ENCODE assay signal across 16 cellular contexts in genomic region chr12:9706081-9706685, GRCh38. TPM values are rescaled to one million over a fixed set of nuclear protein-coding genes. Genes with fewer than 3 reads are reported as not detected.
DNase-seq lines count a peak whose midpoint lies in the region; ATAC-seq, FAIRE-seq and TF ChIP-seq lines count a peak whose summit lies in the region.
"Had no signal": no experiment of that assay in that cellular context is flagged by ENCODE, and none has a peak within 500 bp of the region (broad histone marks: within the 10 kb centered on the region; RNA-seq: fewer than 3 reads in every experiment).

No MANE protein-coding gene starts in this region.

- no peak for DNase-seq in activated CD8-positive, alpha-beta T cell treated with anti-CD3 and anti-CD28 coated beads for 36 hours
- DNase-seq in activated CD8-positive, alpha-beta T cell treated with anti-CD3 and anti-CD28 coated beads, Interleukin-2, amount 10 ng/mL, durations not matched to agents 7 days and 5 days: no peak
- peak; percentile 41 for DNase-seq in KBM-7
- DNase-seq in activated T-helper 2 cell treated with anti-CD3 and anti-CD28 coated beads, Interferon-gamma antibody, Interleukin-2, Interleukin-4, amounts not matched to agents 10 μg/mL and 5 μg/mL and 100 μg/mL, durations not matched to agents 14 hours and 24 hours and 36 hours (ENCODE audit: low spot score): no peak
- no peak for DNase-seq in natural killer cell
- no peak for DNase-seq in small intestine
- DNase-seq in HCEC 1CT: no peak
- DNase-seq in Right ventricle myocardium inferior (ENCODE audit: missing footprints): no peak
- DNase-seq: activated CD4-positive, alpha-beta T cell treated with anti-CD3 and anti-CD28 coated beads, Interleukin-2, amount 10 ng/mL, durations not matched to agents 7 days and 5 days; DMS153; erythroblast; heart right ventricle; MG63 had no signal

- intact Hi-C loops in activated CD8-positive, alpha-beta T cell treated with anti-CD3 and anti-CD28 coated beads for 36 hours (cut with micrococcal nuclease): no loop called here
- intact Hi-C loops in activated T-helper 2 cell treated with anti-CD3 and anti-CD28 coated beads, Interferon-gamma antibody, Interleukin-2, Interleukin-4, amounts not matched to agents 10 μg/mL and 5 μg/mL and 100 μg/mL, durations not matched to agents 14 hours and 24 hours and 36 hours (cut with micrococcal nuclease): loop anchor here (5.0 kb wide), 1 partner anchor 34 kb away; no protein-coding TSS in a partner anchor
- intact Hi-C loops in natural killer cell (cut with micrococcal nuclease) (no loop called here), Right ventricle myocardium inferior (cut with DNase I) (loop anchor here (10.0 kb wide), 1 partner anchor 371 kb away; no protein-coding TSS in a partner anchor)

- no peak for FAIRE-seq in small intestine (lab: Jason Lieb, UNC)

- in situ Hi-C loops in KBM-7 (cut with MboI; ENCODE audit: low pct_unique_long_range_greater_than_20kb, low sequenced_read_pairs): no loop called here

- POLR2A ChIA-PET in activated CD8-positive, alpha-beta T cell treated with anti-CD3 and anti-CD28 coated beads for 36 hours (lab: Charles Lee): interaction anchor here (0.6 to 2.8 kb wide), 6 partner anchors 9 to 58 kb away, joined by 3 to 10 read pairs (median 4); no protein-coding TSS in a partner anchor
- POLR2A ChIA-PET in activated CD8-positive, alpha-beta T cell treated with anti-CD3 and anti-CD28 coated beads, Interleukin-2, amount 10 ng/mL, durations not matched to agents 7 days and 5 days (lab: Charles Lee): interaction anchor here (0.7 to 0.9 kb wide), 3 partner anchors 11 to 52 kb away, joined by 3 read pairs; partner anchors contain the start of gene CLECL1

- no peaks in the 10 kb centered on the region for H3K4me1 ChIP-seq in small intestine (ENCODE audit: control insufficient read depth in 2 of 2, insufficient read depth in 1 of 2, low read depth in 1 of 2, low read length in 1 of 2)

- H3K9me3 ChIP-seq in small intestine (ENCODE audit: control insufficient read depth, low read depth): no peaks in the 10 kb centered on the region
- H3K9me3 ChIP-seq: MG63 had no signal

- H3K27me3 ChIP-seq in small intestine (ENCODE audit: control insufficient read depth in 2 of 2, insufficient read depth in 2 of 2, low read length in 2 of 2): no peaks in the 10 kb centered on the region
- H3K27me3 ChIP-seq: heart right ventricle, MG63, tibial nerve had no signal

- peak overlapping the region; percentile 55 for H3K27ac Mint-ChIP-seq in activated CD8-positive, alpha-beta T cell treated with anti-CD3 and anti-CD28 coated beads for 36 hours
- H3K27ac Mint-ChIP-seq in activated CD8-positive, alpha-beta T cell treated with anti-CD3 and anti-CD28 coated beads, Interleukin-2, amount 10 ng/mL, durations not matched to agents 7 days and 5 days: no peak overlapping the region
- H3K27ac Mint-ChIP-seq in activated T-helper 2 cell treated with anti-CD3 and anti-CD28 coated beads, Interferon-gamma antibody, Interleukin-2, Interleukin-4, amounts not matched to agents 10 μg/mL and 5 μg/mL and 100 μg/mL, durations not matched to agents 14 hours and 24 hours and 36 hours: peak overlapping the region; percentile 43
- H3K27ac Mint-ChIP-seq in natural killer cell: peak overlapping the region; percentile 54 to 64

- no peak overlapping the region for H3K27ac ChIP-seq in small intestine (ENCODE audit: low read depth in 1 of 2, low read length in 1 of 2)
- H3K27ac ChIP-seq: tibial nerve had no signal

- H3K36me3 Mint-ChIP-seq in activated CD8-positive, alpha-beta T cell treated with anti-CD3 and anti-CD28 coated beads for 36 hours (ENCODE audit: low read depth): peaks cover 33% of the 10 kb centered on the region
- H3K36me3 Mint-ChIP-seq in activated CD8-positive, alpha-beta T cell treated with anti-CD3 and anti-CD28 coated beads, Interleukin-2, amount 10 ng/mL, durations not matched to agents 7 days and 5 days (ENCODE audit: low read depth): peaks cover 37% of the 10 kb centered on the region
- H3K36me3 Mint-ChIP-seq in activated T-helper 2 cell treated with anti-CD3 and anti-CD28 coated beads, Interferon-gamma antibody, Interleukin-2, Interleukin-4, amounts not matched to agents 10 μg/mL and 5 μg/mL and 100 μg/mL, durations not matched to agents 14 hours and 24 hours and 36 hours (ENCODE audit: low read depth): peaks cover 60% of the 10 kb centered on the region
- H3K36me3 Mint-ChIP-seq in natural killer cell: peaks cover 6% of the 10 kb centered on the region

- CTCF ChIA-PET in activated CD8-positive, alpha-beta T cell treated with anti-CD3 and anti-CD28 coated beads for 36 hours (lab: Charles Lee): interaction anchor here (1.2 to 4.4 kb wide), 6 partner anchors 9 to 73 kb away, joined by 3 to 67 read pairs (median 12); partner anchors contain the start of gene CLEC2D
- CTCF ChIA-PET in activated CD8-positive, alpha-beta T cell treated with anti-CD3 and anti-CD28 coated beads, Interleukin-2, amount 10 ng/mL, durations not matched to agents 7 days and 5 days (lab: Charles Lee): interaction anchor here (0.9 to 7.8 kb wide), 9 partner anchors 9 to 72 kb away, joined by 3 to 91 read pairs (median 6); partner anchors contain the start of gene CLECL1

- no peaks in the 10 kb centered on the region for H3K36me3 ChIP-seq in small intestine (ENCODE audit: control insufficient read depth in 2 of 2, insufficient read depth in 2 of 2, low read length in 2 of 2)
- H3K36me3 ChIP-seq: heart right ventricle, MG63, tibial nerve had no signal

- peaks cover 60% of the 10 kb centered on the region for H3K4me1 Mint-ChIP-seq in activated CD8-positive, alpha-beta T cell treated with anti-CD3 and anti-CD28 coated beads for 36 hours (ENCODE audit: low read depth)
- H3K4me1 Mint-ChIP-seq in activated CD8-positive, alpha-beta T cell treated with anti-CD3 and anti-CD28 coated beads, Interleukin-2, amount 10 ng/mL, durations not matched to agents 7 days and 5 days (ENCODE audit: low read depth): peaks cover 66% of the 10 kb centered on the region
- H3K4me1 Mint-ChIP-seq in activated T-helper 2 cell treated with anti-CD3 and anti-CD28 coated beads, Interferon-gamma antibody, Interleukin-2, Interleukin-4, amounts not matched to agents 10 μg/mL and 5 μg/mL and 100 μg/mL, durations not matched to agents 14 hours and 24 hours and 36 hours (ENCODE audit: low read depth): peaks cover 54% of the 10 kb centered on the region
- H3K4me1 Mint-ChIP-seq in natural killer cell: peaks cover 43 to 61% of the 10 kb centered on the region in 2 donors

- no peak overlapping the region for H3K4me3 ChIP-seq in small intestine (ENCODE audit: low read depth in 1 of 2, low read length in 2 of 2)
- H3K4me3 ChIP-seq: heart right ventricle, MG63, tibial nerve had no signal

- no peak for TF ChIP-seq CTCF in activated CD8-positive, alpha-beta T cell treated with anti-CD3 and anti-CD28 coated beads for 36 hours (IDR thresholded peaks at IDR 0.05)
- no peak for TF ChIP-seq CTCF in natural killer cell (IDR thresholded peaks at IDR 0.05)

- no peaks in the 10 kb centered on the region for H3K27me3 Mint-ChIP-seq in activated CD8-positive, alpha-beta T cell treated with anti-CD3 and anti-CD28 coated beads for 36 hours
- H3K27me3 Mint-ChIP-seq in activated CD8-positive, alpha-beta T cell treated with anti-CD3 and anti-CD28 coated beads, Interleukin-2, amount 10 ng/mL, durations not matched to agents 7 days and 5 days (ENCODE audit: low read depth): no peaks in the 10 kb centered on the region
- H3K27me3 Mint-ChIP-seq in activated T-helper 2 cell treated with anti-CD3 and anti-CD28 coated beads, Interferon-gamma antibody, Interleukin-2, Interleukin-4, amounts not matched to agents 10 μg/mL and 5 μg/mL and 100 μg/mL, durations not matched to agents 14 hours and 24 hours and 36 hours (ENCODE audit: low read depth): no peaks in the 10 kb centered on the region
- H3K27me3 Mint-ChIP-seq in natural killer cell (ENCODE audit: low read depth in 2 of 2): no peaks in the 10 kb centered on the region
- H3K27me3 Mint-ChIP-seq: activated CD4-positive, alpha-beta T cell treated with anti-CD3 and anti-CD28 coated beads, Interleukin-2, amount 10 ng/mL, durations not matched to agents 7 days and 5 days had no signal

- no peak overlapping the region for H3K4me3 Mint-ChIP-seq in activated CD8-positive, alpha-beta T cell treated with anti-CD3 and anti-CD28 coated beads for 36 hours
- no peak overlapping the region for H3K4me3 Mint-ChIP-seq in activated CD8-positive, alpha-beta T cell treated with anti-CD3 and anti-CD28 coated beads, Interleukin-2, amount 10 ng/mL, durations not matched to agents 7 days and 5 days
- peak overlapping the region; percentile 19 for H3K4me3 Mint-ChIP-seq in activated T-helper 2 cell treated with anti-CD3 and anti-CD28 coated beads, Interferon-gamma antibody, Interleukin-2, Interleukin-4, amounts not matched to agents 10 μg/mL and 5 μg/mL and 100 μg/mL, durations not matched to agents 14 hours and 24 hours and 36 hours (ENCODE audit: low read depth)
- no peak overlapping the region for H3K4me3 Mint-ChIP-seq in natural killer cell
- H3K4me3 Mint-ChIP-seq: activated CD4-positive, alpha-beta T cell treated with anti-CD3 and anti-CD28 coated beads, Interleukin-2, amount 10 ng/mL, durations not matched to agents 7 days and 5 days had no signal

- no peak for ATAC-seq in activated CD8-positive, alpha-beta T cell treated with anti-CD3 and anti-CD28 coated beads for 36 hours
- ATAC-seq in activated CD8-positive, alpha-beta T cell treated with anti-CD3 and anti-CD28 coated beads, Interleukin-2, amount 10 ng/mL, durations not matched to agents 7 days and 5 days: no peak
- ATAC-seq in natural killer cell: no peak
- no peak for ATAC-seq in Right ventricle myocardium inferior
- ATAC-seq: heart right ventricle had no signal

- H3K9me3 Mint-ChIP-seq in activated CD8-positive, alpha-beta T cell treated with anti-CD3 and anti-CD28 coated beads for 36 hours: peaks cover 15% of the 10 kb centered on the region
- H3K9me3 Mint-ChIP-seq in activated CD8-positive, alpha-beta T cell treated with anti-CD3 and anti-CD28 coated beads, Interleukin-2, amount 10 ng/mL, durations not matched to agents 7 days and 5 days (ENCODE audit: insufficient read depth): peaks cover 10% of the 10 kb centered on the region
- peaks cover 20% of the 10 kb centered on the region for H3K9me3 Mint-ChIP-seq in activated T-helper 2 cell treated with anti-CD3 and anti-CD28 coated beads, Interferon-gamma antibody, Interleukin-2, Interleukin-4, amounts not matched to agents 10 μg/mL and 5 μg/mL and 100 μg/mL, durations not matched to agents 14 hours and 24 hours and 36 hours
- H3K9me3 Mint-ChIP-seq in natural killer cell: peaks cover 0 to 2% of the 10 kb centered on the region in 2 donors

RNA-seq across cellular contexts. Expression of gene CLECL1, which starts 26.7 kb away (rescaled TPM):
- 1 to 10 TPM; 6.0 to 8.5 TPM for total RNA-seq in activated CD8-positive, alpha-beta T cell treated with anti-CD3 and anti-CD28 coated beads for 36 hours
- total RNA-seq in activated CD8-positive, alpha-beta T cell treated with anti-CD3 and anti-CD28 coated beads, Interleukin-2, amount 10 ng/mL, durations not matched to agents 7 days and 5 days: 1 to 10 TPM; 1.3 to 1.6 TPM
- 16.8 and 17.2 TPM in 2 replicates for total RNA-seq in activated T-helper 2 cell treated with anti-CD3 and anti-CD28 coated beads, Interferon-gamma antibody, Interleukin-2, Interleukin-4, amounts not matched to agents 10 μg/mL and 5 μg/mL and 100 μg/mL, durations not matched to agents 14 hours and 24 hours and 36 hours
- total RNA-seq in natural killer cell: 1 to 10 TPM in 1 of 3 donors, under 1 TPM in 2; 0.64 to 1.5 (median 0.72) TPM
- 1 to 10 TPM in 1 of 3 donors, under 1 TPM in 1, not detected in 1; 0.92 to 2.4 TPM for polyA plus RNA-seq in small intestine
- total RNA-seq in Right ventricle myocardium inferior: 0.76 TPM
- total RNA-seq: chondrocyte, tibial nerve had no signal
- polyA plus RNA-seq: AG04450 had no signal

RNA-seq across cellular contexts. Expression of gene CLEC2D, which starts 36.7 kb away (rescaled TPM):
- 100 to 1,000 TPM; 240 to 259 TPM for total RNA-seq in activated CD8-positive, alpha-beta T cell treated with anti-CD3 and anti-CD28 coated beads for 36 hours
- total RNA-seq in activated CD8-positive, alpha-beta T cell treated with anti-CD3 and anti-CD28 coated beads, Interleukin-2, amount 10 ng/mL, durations not matched to agents 7 days and 5 days: 100 to 1,000 TPM; 277 to 282 TPM
- total RNA-seq in activated T-helper 2 cell treated with anti-CD3 and anti-CD28 coated beads, Interferon-gamma antibody, Interleukin-2, Interleukin-4, amounts not matched to agents 10 μg/mL and 5 μg/mL and 100 μg/mL, durations not matched to agents 14 hours and 24 hours and 36 hours: 350 and 351 TPM in 2 replicates
- 100 to 1,000 TPM; 140 to 219 (median 209) TPM for total RNA-seq in natural killer cell
- polyA plus RNA-seq in small intestine: 1 to 10 TPM in 2 of 3 donors, under 1 TPM in 1; 0.67 to 2.4 (median 2.0) TPM
- 3.0 TPM for total RNA-seq in Right ventricle myocardium inferior

RNA-seq across cellular contexts. Expression of gene CD69, which starts 54.5 kb away (rescaled TPM):
- 100 to 1,000 TPM; 166 to 174 TPM for total RNA-seq in activated CD8-positive, alpha-beta T cell treated with anti-CD3 and anti-CD28 coated beads for 36 hours
- total RNA-seq in activated CD8-positive, alpha-beta T cell treated with anti-CD3 and anti-CD28 coated beads, Interleukin-2, amount 10 ng/mL, durations not matched to agents 7 days and 5 days: 100 to 1,000 TPM; 115 to 116 TPM
- 70.9 and 72.2 TPM in 2 replicates for total RNA-seq in activated T-helper 2 cell treated with anti-CD3 and anti-CD28 coated beads, Interferon-gamma antibody, Interleukin-2, Interleukin-4, amounts not matched to agents 10 μg/mL and 5 μg/mL and 100 μg/mL, durations not matched to agents 14 hours and 24 hours and 36 hours
- total RNA-seq in natural killer cell (1,000 to 10,000 TPM in 1 of 3 donors, 100 to 1,000 TPM in 2; 739 to 1,541 (median 990) TPM), Right ventricle myocardium inferior (0.32 TPM)
- polyA plus RNA-seq in small intestine: 1 to 10 TPM; 1.8 to 6.2 (median 4.1) TPM
- total RNA-seq: chondrocyte had no signal
- polyA plus RNA-seq: AG04450 had no signal

Comparison
In these comparisons a context has a peak if more than half of its experiments do, and no peak if none do; other contexts are left out.
1. RNA of gene CLEC2D, which starts 36.7 kb away (total RNA-seq): 350 to 351 TPM in activated T-helper 2 cell treated with anti-CD3 and anti-CD28 coated beads, Interferon-gamma antibody, Interleukin-2, Interleukin-4, amounts not matched to agents 10 μg/mL and 5 μg/mL and 100 μg/mL, durations not matched to agents 14 hours and 24 hours and 36 hours, 277 to 282 TPM in activated CD8-positive, alpha-beta T cell treated with anti-CD3 and anti-CD28 coated beads, Interleukin-2, amount 10 ng/mL, durations not matched to agents 7 days and 5 days, 240 to 259 TPM in activated CD8-positive, alpha-beta T cell treated with anti-CD3 and anti-CD28 coated beads for 36 hours and 140 to 219 TPM in natural killer cell; 3.0 TPM in Right ventricle myocardium inferior (single experiment); every median in the first group is over 10 times any median in the second.
2. RNA of gene CD69, which starts 54.5 kb away (total RNA-seq): 739 to 1,541 TPM in natural killer cell, 166 to 174 TPM in activated CD8-positive, alpha-beta T cell treated with anti-CD3 and anti-CD28 coated beads for 36 hours, 115 to 116 TPM in activated CD8-positive, alpha-beta T cell treated with anti-CD3 and anti-CD28 coated beads, Interleukin-2, amount 10 ng/mL, durations not matched to agents 7 days and 5 days and 70.9 to 72.2 TPM in activated T-helper 2 cell treated with anti-CD3 and anti-CD28 coated beads, Interferon-gamma antibody, Interleukin-2, Interleukin-4, amounts not matched to agents 10 μg/mL and 5 μg/mL and 100 μg/mL, durations not matched to agents 14 hours and 24 hours and 36 hours; 0.32 TPM in Right ventricle myocardium inferior (single experiment); every median in the first group is over 10 times any median in the second.
3. intact Hi-C loops: an anchor here in activated T-helper 2 cell treated with anti-CD3 and anti-CD28 coated beads, Interferon-gamma antibody, Interleukin-2, Interleukin-4, amounts not matched to agents 10 μg/mL and 5 μg/mL and 100 μg/mL, durations not matched to agents 14 hours and 24 hours and 36 hours (5.0 kb wide) and Right ventricle myocardium inferior (10.0 kb wide); none called in activated CD8-positive, alpha-beta T cell treated with anti-CD3 and anti-CD28 coated beads for 36 hours and natural killer cell.